In genomic region chr21:46119565-46120271, GRCh38 we compare ENCODE assay signal across 15 cellular contexts. TPM values are rescaled to one million over a fixed set of nuclear protein-coding genes. Genes with fewer than 3 reads are reported as not detected.
DNase-seq lines count a peak whose midpoint lies in the region; ATAC-seq, FAIRE-seq and TF ChIP-seq lines count a peak whose summit lies in the region.
"Had no signal": no experiment of that assay in that cellular context is flagged by ENCODE, and none has a peak within 500 bp of the region (broad histone marks: within the 10 kb centered on the region; RNA-seq: fewer than 3 reads in every experiment).

No MANE protein-coding gene starts in this region.

- H3K9me3 Mint-ChIP-seq in osteocyte (ENCODE audit: unreplicated experiment): no peaks in the 10 kb centered on the region
- H3K9me3 Mint-ChIP-seq: activated B cell treated with CpG ODN at 0.5 μM for 24 hours; dendritic cell treated with granulocyte-macrophage colony-stimulating factor and Interleukin-4, amounts not matched to agents 40 ng/mL and 50 ng/mL, for 4 days had no signal

- no peak overlapping the region for H3K27ac Mint-ChIP-seq in osteocyte (ENCODE audit: unreplicated experiment)
- H3K27ac Mint-ChIP-seq: activated B cell treated with CpG ODN at 0.5 μM for 24 hours; dendritic cell treated with granulocyte-macrophage colony-stimulating factor and Interleukin-4, amounts not matched to agents 40 ng/mL and 50 ng/mL, for 4 days; memory B cell had no signal

- no peak for TF ChIP-seq CTCF in AG04450 (IDR thresholded peaks at IDR 0.05; ENCODE audit: low read depth, low read length)
- TF ChIP-seq CTCF in D721Med (IDR thresholded peaks at IDR 0.05; ENCODE audit: insufficient read depth, missing control alignments): no peak
- no peak for TF ChIP-seq CTCF in gastroesophageal sphincter (IDR thresholded peaks at IDR 0.05)
- no peak for TF ChIP-seq CTCF in osteocyte (IDR thresholded peaks at IDR 0.05)

- H3K27me3 ChIP-seq in AG04450 (ENCODE audit: control insufficient read depth, insufficient read depth, low read length) (no peaks in the 10 kb centered on the region), gastroesophageal sphincter (no peaks in the 10 kb centered on the region)

- H3K9me3 ChIP-seq in AG04450 (ENCODE audit: control insufficient read depth, insufficient read depth, low read length): peaks cover 6% of the 10 kb centered on the region
- peaks cover 0 to 5% (median 0%) of the 10 kb centered on the region in 3 donors for H3K9me3 ChIP-seq in gastroesophageal sphincter

- POLR2A ChIA-PET in AG04450 (lab: Yijun Ruan, JAX): no interaction called here

- TF ChIP-seq EP300 in gastroesophageal sphincter (IDR thresholded peaks at IDR 0.05): no peak

- H3K4me3 Mint-ChIP-seq in osteocyte (ENCODE audit: unreplicated experiment): no peak overlapping the region
- H3K4me3 Mint-ChIP-seq: activated B cell treated with CpG ODN at 0.5 μM for 24 hours; dendritic cell treated with granulocyte-macrophage colony-stimulating factor and Interleukin-4, amounts not matched to agents 40 ng/mL and 50 ng/mL, for 4 days; memory B cell had no signal

- ATAC-seq in gastroesophageal sphincter (no peak), GM21737 (IDR thresholded peaks at IDR 0.05; ENCODE audit: unreplicated experiment) (no peak)

- H3K4me1 Mint-ChIP-seq in osteocyte (ENCODE audit: unreplicated experiment): peaks cover 21% of the 10 kb centered on the region
- H3K4me1 Mint-ChIP-seq: activated B cell treated with CpG ODN at 0.5 μM for 24 hours had no signal

- TF ChIP-seq POLR2A in gastroesophageal sphincter (IDR thresholded peaks at IDR 0.05) (no peak), H54 (IDR thresholded peaks at IDR 0.05; ENCODE audit: low read depth, low read length) (no peak)

- WGBS in gastroesophageal sphincter (ENCODE audit: low coverage in 1 of 2), 2 donors: 87% methylated on average over 3 of the region's 20 CpGs; no CpG with 5 or more reads in 1 of the 2 donors

- H3K36me3 Mint-ChIP-seq in osteocyte (ENCODE audit: unreplicated experiment): peaks cover 24% of the 10 kb centered on the region
- H3K36me3 Mint-ChIP-seq: memory B cell had no signal

- H3K27ac ChIP-seq in AG04450 (ENCODE audit: low read depth, low read length) (peak overlapping the region; percentile 47), gastroesophageal sphincter (peak overlapping the region in 3 of 4 donors; percentile 32 to 63 (median 58))

- no peaks in the 10 kb centered on the region for H3K4me1 ChIP-seq in gastroesophageal sphincter

- no peak for DNase-seq in AG04450 (ENCODE audit: low read depth, low spot score)
- DNase-seq in D721Med (ENCODE audit: insufficient read length, low spot score): peak; percentile 12
- peak; percentile 82 for DNase-seq in osteocyte (ENCODE audit: extremely low spot score, unreplicated experiment)
- no peak for DNase-seq in NCI-H2196 (lab: John Stamatoyannopoulos, UW; ENCODE audit: unreplicated experiment)
- DNase-seq in H54 (ENCODE audit: insufficient read length, low spot score): no peak
- DNase-seq in hepatic stellate cell (ENCODE audit: low spot score): no peak
- DNase-seq: KG1, NCI-H345, occipital lobe had no signal

- CTCF ChIA-PET in AG04450 (lab: Charles Lee): interaction anchor here (0.6 kb wide), 1 partner anchor 19 kb away, joined by 3 read pairs; no protein-coding TSS in a partner anchor

- H3K4me3 ChIP-seq in AG04450 (ENCODE audit: low read depth, low read length) (no peak overlapping the region), gastroesophageal sphincter (no peak overlapping the region)

- H3K36me3 ChIP-seq in gastroesophageal sphincter: peaks cover 0 to 100% of the 10 kb centered on the region in 2 donors

- H3K27me3 Mint-ChIP-seq in osteocyte (ENCODE audit: unreplicated experiment): no peaks in the 10 kb centered on the region
- H3K27me3 Mint-ChIP-seq: activated B cell treated with CpG ODN at 0.5 μM for 24 hours had no signal

- FAIRE-seq in D721Med (lab: Jason Lieb, UNC) (no peak), H54 (lab: Jason Lieb, UNC) (no peak)
- FAIRE-seq: astrocyte had no signal

RNA-seq across cellular contexts. Expression of gene COL6A2, which starts 21.8 kb away (rescaled TPM):
- 454 and 676 TPM in 2 replicates for polyA plus RNA-seq in AG04450 (2011; rRNA removed)
- 266 and 343 TPM in 2 replicates for polyA minus RNA-seq in AG04450 (2011; rRNA and poly(A)+ RNA removed)
- total RNA-seq in gastroesophageal sphincter (1,000 to 10,000 TPM in 3 of 4 donors, 100 to 1,000 TPM in 1; 720 to 1,286 (median 1,215) TPM), osteocyte (1,821 and 1,951 TPM in 2 replicates)

RNA-seq across cellular contexts. Expression of gene FTCD, which starts 35.7 kb away (rescaled TPM):
- polyA plus RNA-seq in AG04450 (2011; rRNA removed): not detected in 2 replicates
- not detected in 2 replicates for polyA minus RNA-seq in AG04450 (2011; rRNA and poly(A)+ RNA removed)
- total RNA-seq in gastroesophageal sphincter (1 to 10 TPM in 1 of 4 donors, under 1 TPM in 1, not detected in 2; 0.31 to 1.5 TPM), osteocyte (2.3 and 2.5 TPM in 2 replicates)
- total RNA-seq: occipital lobe had no signal

Comparison
In these comparisons a context has a peak if more than half of its experiments do, and no peak if none do; other contexts are left out.
1. DNase-seq: peak in D721Med (single experiment) and osteocyte (single experiment); none in AG04450 (single experiment), NCI-H2196 (single experiment), H54 (single experiment) and hepatic stellate cell (single experiment).